ENCODE assay signal across 8 cellular contexts in the genomic region with DNA sequence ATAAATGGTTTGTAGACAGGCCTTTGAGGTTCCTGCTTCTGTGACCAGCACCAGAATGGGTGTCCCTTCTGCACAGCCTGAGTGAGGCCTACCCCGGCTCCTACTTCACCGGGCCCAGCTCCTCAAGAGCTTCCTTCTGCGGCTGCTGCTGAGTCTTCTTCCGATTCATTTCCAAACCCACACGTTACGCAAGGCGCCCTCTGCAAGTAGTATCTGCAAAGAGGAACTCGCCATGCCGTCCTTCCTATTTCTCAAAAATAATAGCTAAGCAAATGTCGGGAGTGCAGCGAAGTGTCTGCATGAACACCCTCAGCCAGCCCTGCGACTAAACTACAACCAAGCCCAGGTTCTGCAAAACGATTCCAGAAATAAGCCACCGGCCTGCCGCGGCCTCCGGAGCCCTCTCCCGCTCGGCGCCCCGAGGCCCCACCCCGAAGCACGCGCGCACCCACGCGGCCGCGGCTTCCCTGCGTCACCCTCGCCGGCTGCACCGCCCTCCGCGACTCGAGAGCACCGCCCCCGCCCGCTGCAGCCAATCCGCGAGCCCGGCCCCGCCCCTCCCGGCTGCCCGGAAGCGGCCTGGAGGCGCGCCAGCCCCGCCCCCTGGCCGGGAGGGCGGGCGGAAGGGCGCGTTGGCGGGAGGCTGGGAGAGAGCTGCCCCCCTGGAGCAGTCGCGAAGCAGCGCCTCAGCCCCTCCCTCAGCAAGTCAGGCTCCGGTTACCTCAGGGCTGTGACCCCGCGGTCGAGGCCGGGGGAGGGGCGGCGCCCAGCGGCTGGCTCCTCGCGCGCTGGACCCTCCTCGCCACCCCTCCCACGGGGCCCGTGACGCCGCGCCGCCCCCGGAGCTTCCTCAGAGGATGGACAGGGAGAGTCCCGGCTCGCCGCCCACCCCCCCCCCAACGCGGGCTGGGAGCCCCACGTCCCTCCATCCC. TPM values are rescaled to one million over a fixed set of nuclear protein-coding genes. Genes with fewer than 3 reads are reported as not detected.
DNase-seq lines count a peak whose midpoint lies in the region; ATAC-seq and TF ChIP-seq lines count a peak whose summit lies in the region.

No MANE protein-coding gene starts in this region.

- H3K27me3 Mint-ChIP-seq in HFFc6 (ENCODE audit: insufficient read depth): peaks cover 7% of the 10 kb centered on the region
- no peaks in the 10 kb centered on the region for H3K27me3 Mint-ChIP-seq in activated naive CD8-positive, alpha-beta T cell treated with anti-CD3 and anti-CD28 coated beads for 36 hours

- DNase-seq in GM10266 (ENCODE audit: extremely low spot score) (peak; percentile 98), HFFc6 (peak; percentile 89), NCI-H1048 (lab: John Stamatoyannopoulos, UW) (peak; percentile 82), SKM-1 treated with dmso at 0.1 percent for 144 hours (lab: John Stamatoyannopoulos, UW; ENCODE audit: unreplicated experiment) (peak; percentile 72), Right ventricle myocardium inferior (ENCODE audit: missing footprints) (peak; percentile 98), ovary (peak; percentile 96 to 98 (median 97)), thoracic aorta (ENCODE audit: low spot score) (peak; percentile 82)
- DNase-seq in activated naive CD8-positive, alpha-beta T cell treated with anti-CD3 and anti-CD28 coated beads for 36 hours: peak; percentile 100

- WGBS in ovary, 3 donors: 0 to 2% (median 1%) methylated on average over 49 to 82 of the region's 83 CpGs

- no peaks in the 10 kb centered on the region for H3K9me3 Mint-ChIP-seq in HFFc6
- H3K9me3 Mint-ChIP-seq in activated naive CD8-positive, alpha-beta T cell treated with anti-CD3 and anti-CD28 coated beads for 36 hours: no peaks in the 10 kb centered on the region

- H3K4me1 Mint-ChIP-seq in HFFc6 (ENCODE audit: low read depth): peaks cover 63% of the 10 kb centered on the region
- H3K4me1 Mint-ChIP-seq in activated naive CD8-positive, alpha-beta T cell treated with anti-CD3 and anti-CD28 coated beads for 36 hours: peaks cover 50% of the 10 kb centered on the region

- intact Hi-C loops in Right ventricle myocardium inferior (cut with DNase I): loop anchor here (1.0 kb wide), 1 partner anchor 9 kb away; the partner anchor contains the start of gene MNT
- intact Hi-C loops in ovary (cut with DNase I): no loop called here

- peaks cover 24% of the 10 kb centered on the region for H3K4me1 ChIP-seq in ovary (ENCODE audit: insufficient read depth)
- H3K4me1 ChIP-seq in thoracic aorta (ENCODE audit: control insufficient read depth in 1 of 2, low read depth in 2 of 2): peaks cover 44 to 63% of the 10 kb centered on the region in 2 donors

- peak overlapping the region; percentile 96 for H3K27ac Mint-ChIP-seq in HFFc6
- H3K27ac Mint-ChIP-seq in activated naive CD8-positive, alpha-beta T cell treated with anti-CD3 and anti-CD28 coated beads for 36 hours: peak overlapping the region; percentile 98

- no peak for TF ChIP-seq CTCF in GM10266 (IDR thresholded peaks at IDR 0.05; ENCODE audit: control insufficient read depth, insufficient read depth, low read depth, missing control alignments)
- TF ChIP-seq CTCF in HFFc6 (IDR thresholded peaks at IDR 0.05): no peak
- no peak for TF ChIP-seq CTCF in ovary (IDR thresholded peaks at IDR 0.05)
- TF ChIP-seq CTCF in thoracic aorta (IDR thresholded peaks at IDR 0.05): no peak

- TF ChIP-seq EP300 in ovary (IDR thresholded peaks at IDR 0.05): peak; percentile 67

- H3K9me3 ChIP-seq in ovary (no peaks in the 10 kb centered on the region), thoracic aorta (no peaks in the 10 kb centered on the region)

- peak; percentile 79 for TF ChIP-seq POLR2A in ovary (IDR thresholded peaks at IDR 0.05)

- no peaks in the 10 kb centered on the region for H3K36me3 ChIP-seq in ovary
- H3K36me3 ChIP-seq in thoracic aorta: peaks cover 4% of the 10 kb centered on the region

- H3K36me3 Mint-ChIP-seq in HFFc6 (ENCODE audit: low read depth): peaks cover 27% of the 10 kb centered on the region
- peaks cover 16% of the 10 kb centered on the region for H3K36me3 Mint-ChIP-seq in activated naive CD8-positive, alpha-beta T cell treated with anti-CD3 and anti-CD28 coated beads for 36 hours

- ATAC-seq in Right ventricle myocardium inferior (peak; percentile 70), thoracic aorta (ENCODE audit: insufficient number of reproducible peaks, low FRiP score, low read depth) (peak; percentile 54)

- H3K27me3 ChIP-seq in ovary (no peaks in the 10 kb centered on the region), thoracic aorta (replicated peaks; ENCODE audit: insufficient read depth) (no peaks in the 10 kb centered on the region)

- H3K4me3 ChIP-seq in ovary (peak overlapping the region; percentile 50), thoracic aorta (peak overlapping the region; percentile 92)

- peak overlapping the region; percentile 93 for H3K4me3 Mint-ChIP-seq in HFFc6
- H3K4me3 Mint-ChIP-seq in activated naive CD8-positive, alpha-beta T cell treated with anti-CD3 and anti-CD28 coated beads for 36 hours: peak overlapping the region; percentile 93

- H3K27ac ChIP-seq in ovary (peak overlapping the region; percentile 84 to 99), thoracic aorta (peak overlapping the region; percentile 93 to 99)

RNA-seq across cellular contexts. Expression of gene MNT, which starts 8.3 kb away (rescaled TPM):
- total RNA-seq in HFFc6 (2021; fragmentation: NEBNext Ultra II Directional; extraction: Animal tissue kit (Norgen Biotek cat#: 25700)): 10 to 100 TPM; 19.4 to 25.4 (median 21.9) TPM
- total RNA-seq in activated naive CD8-positive, alpha-beta T cell treated with anti-CD3 and anti-CD28 coated beads for 36 hours: 10 to 100 TPM; 23.8 to 25.6 TPM
- total RNA-seq in Right ventricle myocardium inferior: 10.9 TPM
- 10 to 100 TPM in 6 of 7 donors, 1 to 10 TPM in 1; 5.4 to 37.0 (median 27.3) TPM for total RNA-seq in ovary
- 10 to 100 TPM in 1 of 2 donors, 1 to 10 TPM in 1; 5.0 to 15.4 TPM for polyA plus RNA-seq in ovary
- total RNA-seq in thoracic aorta: 10 to 100 TPM; 17.9 to 27.1 TPM

RNA-seq across cellular contexts. Expression of gene SGSM2, which starts 55.2 kb away (rescaled TPM):
- 10 to 100 TPM; 22.4 to 28.2 (median 26.1) TPM for total RNA-seq in HFFc6 (2021; fragmentation: NEBNext Ultra II Directional; extraction: Animal tissue kit (Norgen Biotek cat#: 25700))
- 10 to 100 TPM; 35.7 to 36.8 TPM for total RNA-seq in activated naive CD8-positive, alpha-beta T cell treated with anti-CD3 and anti-CD28 coated beads for 36 hours
- total RNA-seq in Right ventricle myocardium inferior: 26.3 TPM
- 10 to 100 TPM; 35.1 to 50.6 (median 45.9) TPM for total RNA-seq in ovary
- polyA plus RNA-seq in ovary: 10 to 100 TPM in 1 of 2 donors, 1 to 10 TPM in 1; 9.3 to 42.0 TPM
- 10 to 100 TPM; 58.1 to 70.3 TPM for total RNA-seq in thoracic aorta

RNA-seq across cellular contexts. Expression of gene TSR1, which starts 56.3 kb away (rescaled TPM):
- 10 to 100 TPM; 35.9 to 43.2 (median 37.6) TPM for total RNA-seq in HFFc6 (2021; fragmentation: NEBNext Ultra II Directional; extraction: Animal tissue kit (Norgen Biotek cat#: 25700))
- 100 to 1,000 TPM; 115 to 120 TPM for total RNA-seq in activated naive CD8-positive, alpha-beta T cell treated with anti-CD3 and anti-CD28 coated beads for 36 hours
- total RNA-seq in Right ventricle myocardium inferior (20.2 TPM), ovary (10 to 100 TPM; 13.4 to 31.0 (median 23.7) TPM), thoracic aorta (10 to 100 TPM; 36.0 to 63.2 TPM)
- polyA plus RNA-seq in ovary: 10 to 100 TPM; 11.3 to 23.2 TPM

Comparison
In these comparisons a context has a peak if more than half of its experiments do, and no peak if none do; other contexts are left out.
1. Peak in every context shown above with its lines: DNase-seq, ATAC-seq, H3K4me3 ChIP-seq and H3K27ac ChIP-seq.